21 cellular contexts compared by ENCODE assay signal in the genomic region with DNA sequence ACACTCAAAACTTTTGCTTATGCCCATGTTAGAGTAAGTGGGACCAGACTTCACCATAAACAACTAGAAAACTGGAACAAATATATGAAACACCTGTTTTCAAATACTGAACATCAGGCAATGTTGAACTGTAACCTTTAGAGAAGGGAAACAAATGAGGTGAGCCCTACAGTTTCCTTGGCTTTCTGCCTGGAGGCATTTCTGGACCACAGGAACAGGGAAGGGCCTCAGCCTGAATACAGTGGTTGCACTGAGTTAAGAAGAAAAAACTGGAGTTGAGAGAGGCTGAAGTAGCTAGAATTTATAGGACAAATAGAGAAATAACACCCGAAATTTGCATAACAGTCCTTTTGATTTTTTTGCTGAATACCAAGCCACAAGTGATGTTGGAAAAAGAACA.
DNase-seq lines count a peak whose midpoint lies in the region; ATAC-seq, FAIRE-seq and TF ChIP-seq lines count a peak whose summit lies in the region.
"Had no signal": no experiment of that assay in that cellular context is flagged by ENCODE, and none has a peak within 500 bp of the region (broad histone marks: within the 10 kb centered on the region; RNA-seq: fewer than 3 reads in every experiment).

No MANE protein-coding gene starts in this region.

- H3K4me1 ChIP-seq in GM23338 (ENCODE audit: insufficient read depth) (peaks cover 15% of the 10 kb centered on the region), endothelial cell of umbilical vein (ENCODE audit: control insufficient read depth, extremely low read depth, insufficient read depth, low read length) (peaks cover under 1% of the 10 kb centered on the region)
- H3K4me1 ChIP-seq: BLaER1, SJSA1 had no signal

- H2AFZ ChIP-seq in GM23338: no peak overlapping the region
- no peak overlapping the region for H2AFZ ChIP-seq in endothelial cell of umbilical vein (ENCODE audit: low read depth, low read length)

- H3K27me3 ChIP-seq in GM23338 (ENCODE audit: insufficient read depth): no peaks in the 10 kb centered on the region
- H3K27me3 ChIP-seq in endothelial cell of umbilical vein (ENCODE audit: control insufficient read depth in 2 of 2, insufficient read depth in 2 of 2, low read length in 2 of 2): no peaks in the 10 kb centered on the region
- H3K27me3 ChIP-seq: BLaER1, SJSA1 had no signal

- H3K4me1 Mint-ChIP-seq in GM23338: peaks cover 25% of the 10 kb centered on the region; the same call in 2 of the 3 replicates
- H3K4me1 Mint-ChIP-seq in T-helper 2 cell treated with Interferon-gamma antibody and Interleukin-4, amounts not matched to agents 5 μg/mL and 100 μg/mL, for 36 hours (ENCODE audit: low read depth): no peaks in the 10 kb centered on the region
- H3K4me1 Mint-ChIP-seq: IgD-negative memory B cell had no signal

- intact Hi-C loops in endothelial cell of umbilical vein (cut with micrococcal nuclease): no loop called here
- intact Hi-C loops in sciatic nerve (cut with DNase I): no loop called here

- CTCF ChIA-PET in endothelial cell of umbilical vein (lab: Charles Lee): no interaction called here

- H3K27ac Mint-ChIP-seq in GM23338: no peak overlapping the region
- H3K27ac Mint-ChIP-seq in T-helper 2 cell treated with Interferon-gamma antibody and Interleukin-4, amounts not matched to agents 5 μg/mL and 100 μg/mL, for 36 hours: no peak overlapping the region
- H3K27ac Mint-ChIP-seq: CD8-positive, alpha-beta T cell; IgD-negative memory B cell had no signal

- H3K4me3 ChIP-seq in GM23338 (no peak overlapping the region), endothelial cell of umbilical vein (replicated peaks in 1 of 3; ENCODE audit: insufficient read depth in 1 of 3, low read depth in 1 of 3, low read length in 3 of 3) (no peak overlapping the region)
- H3K4me3 ChIP-seq: BLaER1, SJSA1 had no signal

- no peaks in the 10 kb centered on the region for H4K20me1 ChIP-seq in GM23338 (replicated peaks; ENCODE audit: insufficient read depth)
- no peaks in the 10 kb centered on the region for H4K20me1 ChIP-seq in endothelial cell of umbilical vein (replicated peaks; ENCODE audit: control insufficient read depth, extremely low read depth, insufficient read depth, low read length)
- H4K20me1 ChIP-seq: BLaER1 had no signal

- H3K4me3 Mint-ChIP-seq in GM23338: no peak overlapping the region
- no peak overlapping the region for H3K4me3 Mint-ChIP-seq in T-helper 2 cell treated with Interferon-gamma antibody and Interleukin-4, amounts not matched to agents 5 μg/mL and 100 μg/mL, for 36 hours
- H3K4me3 Mint-ChIP-seq: CD8-positive, alpha-beta T cell; IgD-negative memory B cell had no signal

- peak overlapping the region; percentile 33 for H3K4me2 ChIP-seq in GM23338
- no peak overlapping the region for H3K4me2 ChIP-seq in endothelial cell of umbilical vein (ENCODE audit: insufficient read depth, low read length)
- H3K4me2 ChIP-seq: BLaER1 had no signal

- H3K9me3 Mint-ChIP-seq in GM23338: no peaks in the 10 kb centered on the region
- H3K9me3 Mint-ChIP-seq in T-helper 2 cell treated with Interferon-gamma antibody and Interleukin-4, amounts not matched to agents 5 μg/mL and 100 μg/mL, for 36 hours: no peaks in the 10 kb centered on the region

- H3K9me2 ChIP-seq in GM23338 (ENCODE audit: insufficient read depth): no peaks in the 10 kb centered on the region; the same call in 1 of the 2 replicates

- dilution Hi-C loops in endothelial cell of umbilical vein (cut with MboI; ENCODE audit: extremely low pct_ligation_motif_present, low sequenced_read_pairs): no loop called here

- no TSS peak for BruUV-seq in endothelial cell of umbilical vein (replicated peaks; lab: Mats Ljungman, UMichigan)

- H3K9me3 ChIP-seq in endothelial cell of umbilical vein (replicated peaks; ENCODE audit: control insufficient read depth, insufficient read depth, low read length): no peaks in the 10 kb centered on the region
- H3K9me3 ChIP-seq: BLaER1, SJSA1 had no signal

- no peak for TF ChIP-seq POLR2A in endothelial cell of umbilical vein (IDR thresholded peaks at IDR 0.05; ENCODE audit: low read depth, low read length)

- no peak for ATAC-seq in GM23338
- peak; percentile 89 for ATAC-seq in sciatic nerve
- no peak for ATAC-seq in GM21360 (IDR thresholded peaks at IDR 0.05; ENCODE audit: unreplicated experiment)
- no peak for ATAC-seq in HG03442 (IDR thresholded peaks at IDR 0.05; ENCODE audit: unreplicated experiment)
- ATAC-seq: CD8-positive, alpha-beta T cell had no signal

- no peaks in the 10 kb centered on the region for H3K36me3 ChIP-seq in GM23338 (ENCODE audit: insufficient read depth)
- no peaks in the 10 kb centered on the region for H3K36me3 ChIP-seq in endothelial cell of umbilical vein (ENCODE audit: control insufficient read depth in 2 of 2, extremely low read depth in 1 of 2, insufficient read depth in 2 of 2, low read length in 2 of 2)
- H3K36me3 ChIP-seq: BLaER1, SJSA1 had no signal

- POLR2A ChIA-PET in endothelial cell of umbilical vein (lab: Charles Lee): no interaction called here

- DNase-seq in GM23338 (ENCODE audit: low spot score) (no peak), NCI-H2029 treated with DMSO at 0.1 percent for 48 hours (lab: John Stamatoyannopoulos, UW) (peak; percentile 18), endothelial cell of umbilical vein (ENCODE audit: low read depth, low spot score) (peak; percentile 70), sciatic nerve (ENCODE audit: low spot score) (peak; percentile 55)
- DNase-seq in T-helper 2 cell treated with Interferon-gamma antibody and Interleukin-4, amounts not matched to agents 5 μg/mL and 100 μg/mL, for 36 hours (ENCODE audit: low spot score): no peak
- DNase-seq: Calu3; CD8-positive, alpha-beta T cell; H7; Kasumi-1; NCI-H1092 treated with DMSO at 0.1 percent for 48 hours; NCI-H146; NCI-H2081 treated with DMSO at 0.1 percent for 48 hours; NCI-H510A treated with DMSO at 0.1 percent for 48 hours; NCI-H82 had no signal

- peaks cover 3% of the 10 kb centered on the region for H3K27me3 Mint-ChIP-seq in GM23338 (ENCODE audit: insufficient read depth, low read depth, poor library complexity)
- no peaks in the 10 kb centered on the region for H3K27me3 Mint-ChIP-seq in T-helper 2 cell treated with Interferon-gamma antibody and Interleukin-4, amounts not matched to agents 5 μg/mL and 100 μg/mL, for 36 hours (ENCODE audit: low read depth)
- H3K27me3 Mint-ChIP-seq: IgD-negative memory B cell had no signal

- no peaks in the 10 kb centered on the region for H3F3A ChIP-seq in GM23338 (replicated peaks; ENCODE audit: low read depth)

- H3K36me3 Mint-ChIP-seq in GM23338 (ENCODE audit: low read depth): peaks cover 4% of the 10 kb centered on the region; the same call in 1 of the 3 replicates
- no peaks in the 10 kb centered on the region for H3K36me3 Mint-ChIP-seq in T-helper 2 cell treated with Interferon-gamma antibody and Interleukin-4, amounts not matched to agents 5 μg/mL and 100 μg/mL, for 36 hours (ENCODE audit: low read depth)

- no peak overlapping the region for H3K9ac ChIP-seq in endothelial cell of umbilical vein (replicated peaks; ENCODE audit: extremely low read depth, insufficient read depth, low read length)
- H3K9ac ChIP-seq: BLaER1 had no signal

- H3K79me2 ChIP-seq in GM23338 (replicated peaks; ENCODE audit: insufficient read depth): no peaks in the 10 kb centered on the region
- no peaks in the 10 kb centered on the region for H3K79me2 ChIP-seq in endothelial cell of umbilical vein (ENCODE audit: control insufficient read depth, insufficient read depth, low read length)

- H3K27ac ChIP-seq in GM23338 (ENCODE audit: low read depth) (no peak overlapping the region), endothelial cell of umbilical vein (ENCODE audit: insufficient read depth, low read depth, low read length) (no peak overlapping the region)
- H3K27ac ChIP-seq: BLaER1, SJSA1 had no signal

- no peaks in the 10 kb centered on the region for H3K9me1 ChIP-seq in endothelial cell of umbilical vein (replicated peaks; ENCODE audit: control insufficient read depth, extremely low read depth, insufficient read depth, low read length)

- TF ChIP-seq CTCF in GM23338 (conservative IDR thresholded peaks at IDR 0.05; ENCODE audit: low read depth in 2 of 2) (no peak), endothelial cell of umbilical vein (IDR thresholded peaks at IDR 0.05; ENCODE audit: extremely low read depth in 1 of 2, insufficient read depth in 1 of 2, low read depth in 1 of 2, low read length in 2 of 2) (no peak)

- no peak for FAIRE-seq in endothelial cell of umbilical vein (lab: Jason Lieb, UNC)
- FAIRE-seq: A204.1, GM12892 had no signal

TF ChIP-seq in GM23338, 12 proteins besides CTCF, POLR2A, EP300 and RAD21 (continues in another document):
- TF ChIP-seq ZNF114 (CRISPR knock-in tag; IDR thresholded peaks at IDR 0.05) (no peak), EZH2 (IDR thresholded peaks at IDR 0.05; ENCODE audit: low read depth, unreplicated experiment) (no peak)

TF ChIP-seq in endothelial cell of umbilical vein, 7 proteins besides CTCF, POLR2A, EP300 and RAD21:
- TF ChIP-seq JUN (IDR thresholded peaks at IDR 0.05; ENCODE audit: borderline replicate concordance, insufficient read depth, insufficient read length, low read depth) (no peak), GATA2 (IDR thresholded peaks at IDR 0.05; ENCODE audit: insufficient read depth, insufficient read length, low read depth, low read length) (no peak), FOS (IDR thresholded peaks at IDR 0.05; ENCODE audit: borderline replicate concordance, insufficient read depth, low read length) (no peak), POLR2AphosphoS5 (IDR thresholded peaks at IDR 0.05; ENCODE audit: insufficient read depth, low read depth, low read length) (no peak), EZH2 (IDR thresholded peaks at IDR 0.05; ENCODE audit: borderline replicate concordance, low read depth, low read length, severe bottlenecking) (no peak), MYC (IDR thresholded peaks at IDR 0.05; ENCODE audit: low read depth, low read length) (no peak), MAX (IDR thresholded peaks at IDR 0.05; ENCODE audit: insufficient read depth, insufficient read length) (no peak)
TF ChIP-seq in endothelial cell of umbilical vein: peak in this region for 0.

Comparison
In these comparisons a context has a peak if more than half of its experiments do, and no peak if none do; other contexts are left out.
1. DNase-seq: peak in NCI-H2029 treated with DMSO at 0.1 percent for 48 hours (single experiment), endothelial cell of umbilical vein (single experiment) and sciatic nerve (single experiment); none in GM23338 (single experiment) and T-helper 2 cell treated with Interferon-gamma antibody and Interleukin-4, amounts not matched to agents 5 μg/mL and 100 μg/mL, for 36 hours (single experiment).